ENCODE assay signal across 15 cellular contexts in genomic region chr21:45356653-45357435, GRCh38. TPM values are rescaled to one million over a fixed set of nuclear protein-coding genes. Genes with fewer than 3 reads are reported as not detected.
DNase-seq lines count a peak whose midpoint lies in the region; ATAC-seq and TF ChIP-seq lines count a peak whose summit lies in the region.
"Had no signal": no experiment of that assay in that cellular context is flagged by ENCODE, and none has a peak within 500 bp of the region (broad histone marks: within the 10 kb centered on the region; RNA-seq: fewer than 3 reads in every experiment).

No MANE protein-coding gene starts in this region.

- H3K27me3 ChIP-seq in adrenal gland (no peaks in the 10 kb centered on the region), right cardiac atrium (ENCODE audit: control insufficient read depth, insufficient read depth) (no peaks in the 10 kb centered on the region), gastrocnemius medialis (no peaks in the 10 kb centered on the region)
- H3K27me3 ChIP-seq: colonic mucosa had no signal

- 64 to 70% (median 68%) methylated on average over 18 to 20 of the region's 20 CpGs for WGBS in adrenal gland, 4 donors
- 52% methylated on average over 20 of the region's 20 CpGs for WGBS in right cardiac atrium

- H3K4me3 Mint-ChIP-seq in WTC11 = no peak overlapping the region
- H3K4me3 Mint-ChIP-seq: activated B cell treated with CpG ODN at 0.5 μM for 24 hours; activated naive CD8-positive, alpha-beta T cell treated with anti-CD3 and anti-CD28 coated beads, Interleukin-2, amount 50 U/mL, for 24 hours; immature natural killer cell had no signal

- H3K4me1 Mint-ChIP-seq in WTC11 = peaks cover 31% of the 10 kb centered on the region

- intact Hi-C loops in adrenal gland (cut with DNase I) = no loop called here
- intact Hi-C loops in right cardiac atrium (cut with DNase I) = no loop called here
- intact Hi-C loops in gastrocnemius medialis (cut with DNase I; ENCODE audit: low total_unique reads) = no loop called here
- intact Hi-C loops in posterior vena cava (cut with DNase I) = no loop called here

- H3K9me3 ChIP-seq in adrenal gland (replicated peaks in 1 of 3) (no peaks in the 10 kb centered on the region), right cardiac atrium (ENCODE audit: control insufficient read depth, low read length) (no peaks in the 10 kb centered on the region), gastrocnemius medialis (no peaks in the 10 kb centered on the region)
- H3K9me3 ChIP-seq: colonic mucosa had no signal

- H3K27ac ChIP-seq in adrenal gland (peak overlapping the region in 3 of 5 donors; percentile 32 to 80 (median 80)), right cardiac atrium (ENCODE audit: low read length) (peak overlapping the region; percentile 85), gastrocnemius medialis (peak overlapping the region; percentile 73 to 84 (median 79))
- H3K27ac ChIP-seq: colonic mucosa had no signal

- peak; percentile 68 for DNase-seq in COLO668 (lab: John Stamatoyannopoulos, UW; ENCODE audit: unreplicated experiment)
- DNase-seq in adrenal gland = no peak
- DNase-seq in right cardiac atrium = peak; percentile 34 to 64 (median 51)
- no peak for DNase-seq in gastrocnemius medialis
- DNase-seq in posterior vena cava (ENCODE audit: low spot score) = no peak
- DNase-seq in putamen (ENCODE audit: low spot score) = no peak
- DNase-seq in T-helper 9 cell = no peak
- no peak for DNase-seq in WTC11 (ENCODE audit: low spot score)
- DNase-seq: activated B cell treated with CpG ODN at 0.5 μM for 24 hours; activated naive CD8-positive, alpha-beta T cell treated with anti-CD3 and anti-CD28 coated beads, Interleukin-2, amount 50 U/mL, for 24 hours; activated T-cell treated with anti-CD3 and anti-CD28 coated beads for 4 hours; colonic mucosa; immature natural killer cell; PC-3; substantia nigra had no signal

- TF ChIP-seq CTCF in adrenal gland (IDR thresholded peaks at IDR 0.05) = no peak
- no peak for TF ChIP-seq CTCF in gastrocnemius medialis (IDR thresholded peaks at IDR 0.05 in 4 of 5, conservative IDR thresholded peaks at IDR 0.05 in 1 of 5)
- no peak for TF ChIP-seq CTCF in WTC11 (IDR thresholded peaks at IDR 0.05)

- ATAC-seq in right cardiac atrium (peak; percentile 6 to 59), gastrocnemius medialis (peak; percentile 29 to 42), WTC11 (no peak)
- ATAC-seq: activated naive CD8-positive, alpha-beta T cell treated with anti-CD3 and anti-CD28 coated beads, Interleukin-2, amount 50 U/mL, for 24 hours; PC-3 had no signal

- H3K4me1 ChIP-seq in adrenal gland (replicated peaks in 1 of 2) (no peaks in the 10 kb centered on the region), right cardiac atrium (ENCODE audit: control insufficient read depth, insufficient read depth, low read length) (peaks cover 10% of the 10 kb centered on the region), gastrocnemius medialis (peaks cover 14 to 29% of the 10 kb centered on the region in 2 donors)
- H3K4me1 ChIP-seq: colonic mucosa had no signal

- H3K36me3 Mint-ChIP-seq in WTC11 = no peaks in the 10 kb centered on the region

- H3K27ac Mint-ChIP-seq in WTC11 = no peak overlapping the region
- H3K27ac Mint-ChIP-seq: activated B cell treated with CpG ODN at 0.5 μM for 24 hours; activated naive CD8-positive, alpha-beta T cell treated with anti-CD3 and anti-CD28 coated beads, Interleukin-2, amount 50 U/mL, for 24 hours; immature natural killer cell had no signal

- no peaks in the 10 kb centered on the region for H3K9me3 Mint-ChIP-seq in WTC11
- H3K9me3 Mint-ChIP-seq: activated B cell treated with CpG ODN at 0.5 μM for 24 hours; activated naive CD8-positive, alpha-beta T cell treated with anti-CD3 and anti-CD28 coated beads, Interleukin-2, amount 50 U/mL, for 24 hours; immature natural killer cell had no signal

- POLR2A ChIA-PET in WTC11 (lab: Charles Lee) = interaction anchor here (0.7 kb wide), 1 partner anchor 58 kb away, joined by 5 read pairs; no protein-coding TSS in a partner anchor

- no peaks in the 10 kb centered on the region for H3K36me3 ChIP-seq in adrenal gland (replicated peaks in 1 of 2)
- H3K36me3 ChIP-seq in gastrocnemius medialis = no peaks in the 10 kb centered on the region
- H3K36me3 ChIP-seq: colonic mucosa had no signal

- no peaks in the 10 kb centered on the region for H3K27me3 Mint-ChIP-seq in WTC11 (ENCODE audit: low read depth)

- TF ChIP-seq POLR2A in adrenal gland (IDR thresholded peaks at IDR 0.05) = no peak
- TF ChIP-seq POLR2A in gastrocnemius medialis (IDR thresholded peaks at IDR 0.05) = no peak

- H3K4me3 ChIP-seq in adrenal gland (no peak overlapping the region), right cardiac atrium (ENCODE audit: low read length) (no peak overlapping the region), gastrocnemius medialis (no peak overlapping the region)
- H3K4me3 ChIP-seq: colonic mucosa had no signal

- in situ Hi-C loops in gastrocnemius medialis (cut with MboI; ENCODE audit: low sequenced_read_pairs in 4 of 4) = no loop called here

- CTCF ChIA-PET in WTC11 (lab: Charles Lee) = interaction anchor here (0.7 to 3.8 kb wide), 19 partner anchors 9 to 121 kb away, joined by 3 to 25 read pairs (median 7); partner anchors contain the start of gene POFUT2

TF ChIP-seq in WTC11, 78 proteins besides CTCF, POLR2A, EP300 and RAD21:
- TF ChIP-seq TCF7 (CRISPR knock-in tag; IDR thresholded peaks at IDR 0.05; ENCODE audit: low read depth) (no peak), ZNF416 (CRISPR knock-in tag; IDR thresholded peaks at IDR 0.05) (no peak), MLX (CRISPR knock-in tag; IDR thresholded peaks at IDR 0.05) (no peak), SMAD4 (CRISPR knock-in tag; IDR thresholded peaks at IDR 0.05) (no peak), ERG (CRISPR knock-in tag; IDR thresholded peaks at IDR 0.05) (no peak), ZNF423 (CRISPR knock-in tag; IDR thresholded peaks at IDR 0.05) (no peak), HMGA2 (CRISPR knock-in tag; IDR thresholded peaks at IDR 0.05) (no peak), IRF1 (CRISPR knock-in tag; IDR thresholded peaks at IDR 0.05) (no peak), ATF1 (CRISPR knock-in tag; IDR thresholded peaks at IDR 0.05) (no peak), EMX1 (CRISPR knock-in tag; IDR thresholded peaks at IDR 0.05) (no peak), GTF2I (CRISPR knock-in tag; conservative IDR thresholded peaks at IDR 0.05) (no peak), NFATC4 (CRISPR knock-in tag; IDR thresholded peaks at IDR 0.05) (no peak), NR1H2 (CRISPR knock-in tag; IDR thresholded peaks at IDR 0.05) (no peak), ZNF512 (CRISPR knock-in tag; IDR thresholded peaks at IDR 0.05; ENCODE audit: borderline replicate concordance) (no peak), ATF3 (CRISPR knock-in tag; conservative IDR thresholded peaks at IDR 0.05) (no peak)

RNA-seq across cellular contexts. Expression of gene COL18A1, which starts 48.1 kb away (rescaled TPM):
- total RNA-seq in adrenal gland (100 to 1,000 TPM in 7 of 8 donors, 10 to 100 TPM in 1; 92.9 to 244 (median 141) TPM), right cardiac atrium (100 to 1,000 TPM in 1 of 4 donors, 10 to 100 TPM in 3; 63.5 to 134 (median 84.6) TPM), gastrocnemius medialis (10 to 100 TPM; 16.4 to 42.2 (median 20.7) TPM), posterior vena cava (100 to 1,000 TPM; 117 to 133 TPM), WTC11 (2021) (231 to 241 TPM (median 231 TPM) in 3 replicates)
- polyA plus RNA-seq in adrenal gland (100 to 1,000 TPM in 2 of 3 donors, 10 to 100 TPM in 1; 10.9 to 201 (median 163) TPM), right cardiac atrium (52.3 TPM)

Comparison
In these comparisons a context has a peak if more than half of its experiments do, and no peak if none do; other contexts are left out.
1. DNase-seq: peak in COLO668 (single experiment) and right cardiac atrium (3 of 3); none in adrenal gland (0 of 7), gastrocnemius medialis (0 of 2), posterior vena cava (single experiment), putamen (single experiment), T-helper 9 cell (single experiment) and WTC11 (single experiment).
2. Peak in every context shown above with its lines, with median percentiles within 50 percentile points of each other: H3K27ac ChIP-seq.